In genomic region chr15:101458908-101459578, GRCh38 we compare ENCODE assay signal across 14 cellular contexts. TPM values are rescaled to one million over a fixed set of nuclear protein-coding genes. Genes with fewer than 3 reads are reported as not detected.
DNase-seq lines count a peak whose midpoint lies in the region; ATAC-seq and TF ChIP-seq lines count a peak whose summit lies in the region.
"Had no signal": no experiment of that assay in that cellular context is flagged by ENCODE, and none has a peak within 500 bp of the region (broad histone marks: within the 10 kb centered on the region; RNA-seq: fewer than 3 reads in every experiment).

No MANE protein-coding gene starts in this region.

- DNase-seq in dermis microvascular lymphatic vessel endothelial cell (ENCODE audit: low read depth in 2 of 2) (peak; percentile 15 to 46), islet precursor cell (peak; percentile 47), psoas muscle (peak in 1 of 2 donors; percentile 45), BE2C (no peak), NCI-H446 (lab: John Stamatoyannopoulos, UW) (no peak)
- no peak for DNase-seq in stimulated activated CD4-positive, alpha-beta T cell treated with anti-CD3 and anti-CD28 coated beads, Interleukin-12 subunit alpha, Interleukin-12 subunit beta, amount 100 ng/mL, for 4 hours
- DNase-seq: activated naive CD4-positive, alpha-beta T cell treated with anti-CD3 and anti-CD28 coated beads for 36 hours; AML-193; DMS53; Kasumi-1 had no signal

- no peak overlapping the region for H3K27ac ChIP-seq in BLaER1
- H3K27ac ChIP-seq in psoas muscle: peak overlapping the region; percentile 30
- H3K27ac ChIP-seq: HL-60 had no signal

- H3K9me3 ChIP-seq in BLaER1: no peaks in the 10 kb centered on the region
- no peaks in the 10 kb centered on the region for H3K9me3 ChIP-seq in psoas muscle
- H3K9me3 ChIP-seq in BE2C: no peaks in the 10 kb centered on the region

- TF ChIP-seq CTCF in psoas muscle (IDR thresholded peaks at IDR 0.05) (no peak), BE2C (IDR thresholded peaks at IDR 0.05; ENCODE audit: low read depth, low read length) (no peak)

- peaks cover 74% of the 10 kb centered on the region for H3K4me1 ChIP-seq in BLaER1
- peaks cover 26% of the 10 kb centered on the region for H3K4me1 ChIP-seq in psoas muscle
- peaks cover 11% of the 10 kb centered on the region for H3K4me1 ChIP-seq in BE2C

- no peak overlapping the region for H3K4me3 ChIP-seq in BLaER1
- no peak overlapping the region for H3K4me3 ChIP-seq in psoas muscle
- no peak overlapping the region for H3K4me3 ChIP-seq in BE2C (ENCODE audit: low read depth, low read length)

- peak overlapping the region; percentile 1; the same call in 1 of the 2 replicates for H3K9ac ChIP-seq in BLaER1

- no peaks in the 10 kb centered on the region for H4K20me1 ChIP-seq in BLaER1

- intact Hi-C loops in psoas muscle (cut with DNase I): no loop called here

- H3K36me3 ChIP-seq in BLaER1 (no peaks in the 10 kb centered on the region), psoas muscle (ENCODE audit: insufficient read depth in 1 of 2, low read depth in 1 of 2) (no peaks in the 10 kb centered on the region), BE2C (no peaks in the 10 kb centered on the region)

- peak in 2 of 4 donors; percentile 17 to 18 for ATAC-seq in psoas muscle
- no peak for ATAC-seq in GM19395 (IDR thresholded peaks at IDR 0.05; ENCODE audit: unreplicated experiment)
- ATAC-seq: SK-N-SH treated with all-trans-retinoic acid at 6 μM for 48 hours had no signal

- H3K4me2 ChIP-seq in BLaER1: peak overlapping the region; percentile 79

- WGBS in psoas muscle, 3 donors: 58 to 66% (median 65%) methylated on average over 16 of the region's 16 CpGs

- H3K27me3 ChIP-seq in BLaER1 (no peaks in the 10 kb centered on the region), psoas muscle (ENCODE audit: insufficient read depth in 3 of 3, low read length in 2 of 3) (no peaks in the 10 kb centered on the region), BE2C (no peaks in the 10 kb centered on the region)

RNA-seq across cellular contexts. Expression of gene PCSK6, which starts 30.5 kb away (rescaled TPM):
- total RNA-seq in dermis microvascular lymphatic vessel endothelial cell (31.8 and 42.7 TPM in 2 replicates), psoas muscle (10 to 100 TPM; 13.3 to 32.7 (median 20.7) TPM)
- polyA plus RNA-seq in psoas muscle: 10 to 100 TPM in 1 of 3 donors, 1 to 10 TPM in 2; 8.3 to 10.3 (median 9.8) TPM
- polyA plus RNA-seq in BE2C (2012; ENCODE audit: insufficient read depth, insufficient read length, low read depth): 39.9 TPM

Comparison
In these comparisons a context has a peak if more than half of its experiments do, and no peak if none do; other contexts are left out.
1. DNase-seq: peak in dermis microvascular lymphatic vessel endothelial cell (2 of 2) and islet precursor cell (single experiment); none in BE2C (single experiment), stimulated activated CD4-positive, alpha-beta T cell treated with anti-CD3 and anti-CD28 coated beads, Interleukin-12 subunit alpha, Interleukin-12 subunit beta, amount 100 ng/mL, for 4 hours (single experiment) and NCI-H446 (0 of 2).